26 cellular contexts compared by ENCODE assay signal in genomic region chr2:147614491-147614890, GRCh38.
DNase-seq lines count a peak whose midpoint lies in the region; ATAC-seq, FAIRE-seq and TF ChIP-seq lines count a peak whose summit lies in the region.
"Had no signal": no experiment of that assay in that cellular context is flagged by ENCODE, and none has a peak within 500 bp of the region (broad histone marks: within the 10 kb centered on the region; RNA-seq: fewer than 3 reads in every experiment).

No MANE protein-coding gene starts in this region.

- H3K4me3 ChIP-seq in GM23338 (no peak overlapping the region), colonic mucosa (no peak overlapping the region), neuron (ENCODE audit: low read length) (no peak overlapping the region), small intestine (ENCODE audit: low read depth in 1 of 2, low read length in 2 of 2) (no peak overlapping the region), HepG2 (replicated peaks in 1 of 3; ENCODE audit: insufficient read depth in 1 of 3, low read depth in 2 of 3, low read length in 3 of 3) (no peak overlapping the region), breast epithelium (no peak overlapping the region), upper lobe of right lung (no peak overlapping the region)
- H3K4me3 ChIP-seq: BLaER1 treated with 17β-estradiol and CSF1 and Interleukin-3, amounts not matched to agents 10 nM and 100 nM; GM12878; HAP-1 had no signal

- WGBS in small intestine, 3 donors = 13 to 40% (median 34%) methylated on average over 3 of the region's 3 CpGs
- WGBS in HepG2 (ENCODE audit: low lambda C conversion rate) = 3% methylated on average over 3 of the region's 3 CpGs

- H3K9me3 ChIP-seq in colonic mucosa (no peaks in the 10 kb centered on the region), neuron (ENCODE audit: low read length) (no peaks in the 10 kb centered on the region), small intestine (ENCODE audit: control insufficient read depth, low read depth) (no peaks in the 10 kb centered on the region), HepG2 (ENCODE audit: low read length) (no peaks in the 10 kb centered on the region), breast epithelium (no peaks in the 10 kb centered on the region), upper lobe of right lung (no peaks in the 10 kb centered on the region)
- H3K9me3 ChIP-seq: BE2C; BLaER1 treated with 17β-estradiol and CSF1 and Interleukin-3, amounts not matched to agents 10 nM and 100 nM; HAP-1 had no signal

- no peak for TF ChIP-seq POLR2A in HepG2 (IDR thresholded peaks at IDR 0.05; ENCODE audit: insufficient read depth in 1 of 2, low read depth in 2 of 2, low read length in 2 of 2)
- TF ChIP-seq POLR2A in breast epithelium (IDR thresholded peaks at IDR 0.05) = no peak

- H3K27ac Mint-ChIP-seq in GM23338 = no peak overlapping the region
- no peak overlapping the region for H3K27ac Mint-ChIP-seq in natural killer cell treated with Interleukin-12 subunit alpha and Interleukin-12 subunit beta and Interleukin-15 and Interleukin-18, amount 100 ng/mL, for 72 hours
- H3K27ac Mint-ChIP-seq: CD14-positive monocyte; CD4-positive, alpha-beta T cell; HFFc6 had no signal

- H3K27ac ChIP-seq in GM23338 (ENCODE audit: low read depth) = no peak overlapping the region
- no peak overlapping the region for H3K27ac ChIP-seq in colonic mucosa
- no peak overlapping the region for H3K27ac ChIP-seq in small intestine (ENCODE audit: low read depth in 1 of 2, low read length in 1 of 2)
- no peak overlapping the region for H3K27ac ChIP-seq in HepG2 (ENCODE audit: extremely low read length, insufficient read depth, low read length)
- no peak overlapping the region for H3K27ac ChIP-seq in breast epithelium
- H3K27ac ChIP-seq in upper lobe of right lung = no peak overlapping the region
- H3K27ac ChIP-seq: 22Rv1; BLaER1 treated with 17β-estradiol and CSF1 and Interleukin-3, amounts not matched to agents 10 nM and 100 nM had no signal

- H3K79me2 ChIP-seq in GM23338 (replicated peaks; ENCODE audit: insufficient read depth) (no peaks in the 10 kb centered on the region), HepG2 (ENCODE audit: insufficient read depth, low read length) (no peaks in the 10 kb centered on the region)

- no peaks in the 10 kb centered on the region; the same call in 1 of the 2 replicates for H4K20me1 ChIP-seq in GM23338 (replicated peaks; ENCODE audit: insufficient read depth)
- no peaks in the 10 kb centered on the region for H4K20me1 ChIP-seq in HepG2 (ENCODE audit: insufficient read depth, low read length)
- H4K20me1 ChIP-seq: BLaER1 treated with 17β-estradiol and CSF1 and Interleukin-3, amounts not matched to agents 10 nM and 100 nM had no signal

- H2AFZ ChIP-seq in GM23338 (peak overlapping the region; percentile 40; the same call in 1 of the 2 replicates), neuron (ENCODE audit: low read depth, low read length) (peak overlapping the region; percentile 37), HepG2 (ENCODE audit: low read length) (no peak overlapping the region)

- no peak for TF ChIP-seq EP300 in HepG2 (IDR thresholded peaks at IDR 0.05; ENCODE audit: low read depth in 2 of 2, low read length in 2 of 2)
- TF ChIP-seq EP300 in HepG2 (CRISPR knock-in tag; IDR thresholded peaks at IDR 0.05; ENCODE audit: borderline replicate concordance) = no peak

- no peak for DNase-seq in GM23338 (ENCODE audit: low spot score)
- peak; percentile 65 for DNase-seq in colonic mucosa
- DNase-seq in small intestine = peak; percentile 85
- DNase-seq in HepG2 (ENCODE audit: low spot score) = no peak
- DNase-seq in natural killer cell treated with Interleukin-12 subunit alpha and Interleukin-12 subunit beta and Interleukin-15 and Interleukin-18, amount 100 ng/mL, for 72 hours (ENCODE audit: low spot score) = no peak
- no peak for DNase-seq in breast epithelium (ENCODE audit: low spot score in 2 of 2)
- no peak for DNase-seq in upper lobe of right lung
- DNase-seq: AML-193; BE2C; CD4-positive, alpha-beta T cell; CD8-positive, alpha-beta memory T cell; DMS 273 treated with DMSO at 0.1 percent for 48 hours; DMS79; EL; GDM1; GOT3; HFFc6 had no signal

- CTCF ChIA-PET in HepG2 (lab: Yijun Ruan, JAX; ENCODE audit: low intra/inter-chr PET ratio, low total read pairs) = no interaction called here

- H3K27me3 Mint-ChIP-seq in GM23338 (ENCODE audit: insufficient read depth, low read depth, poor library complexity) = no peaks in the 10 kb centered on the region
- peaks cover 0 to 7% of the 10 kb centered on the region in 2 donors for H3K27me3 Mint-ChIP-seq in natural killer cell treated with Interleukin-12 subunit alpha and Interleukin-12 subunit beta and Interleukin-15 and Interleukin-18, amount 100 ng/mL, for 72 hours
- H3K27me3 Mint-ChIP-seq: CD4-positive, alpha-beta T cell had no signal

- H3K27me3 ChIP-seq in GM23338 (ENCODE audit: insufficient read depth) (no peaks in the 10 kb centered on the region), colonic mucosa (no peaks in the 10 kb centered on the region), neuron (ENCODE audit: insufficient read depth, low read length) (no peaks in the 10 kb centered on the region), small intestine (ENCODE audit: control insufficient read depth in 2 of 2, insufficient read depth in 2 of 2, low read length in 2 of 2) (no peaks in the 10 kb centered on the region), HepG2 (ENCODE audit: control insufficient read depth in 1 of 2, insufficient read depth in 2 of 2, low read length in 2 of 2) (no peaks in the 10 kb centered on the region), breast epithelium (no peaks in the 10 kb centered on the region), upper lobe of right lung (no peaks in the 10 kb centered on the region)
- H3K27me3 ChIP-seq: BE2C; BLaER1 treated with 17β-estradiol and CSF1 and Interleukin-3, amounts not matched to agents 10 nM and 100 nM had no signal

- no peak overlapping the region for H3K4me3 Mint-ChIP-seq in GM23338
- H3K4me3 Mint-ChIP-seq in natural killer cell treated with Interleukin-12 subunit alpha and Interleukin-12 subunit beta and Interleukin-15 and Interleukin-18, amount 100 ng/mL, for 72 hours = no peak overlapping the region
- H3K4me3 Mint-ChIP-seq: CD14-positive monocyte; CD4-positive, alpha-beta T cell; HFFc6 had no signal

- no peaks in the 10 kb centered on the region for H3K36me3 Mint-ChIP-seq in GM23338 (ENCODE audit: low read depth)
- H3K36me3 Mint-ChIP-seq in natural killer cell treated with Interleukin-12 subunit alpha and Interleukin-12 subunit beta and Interleukin-15 and Interleukin-18, amount 100 ng/mL, for 72 hours = no peaks in the 10 kb centered on the region
- H3K36me3 Mint-ChIP-seq: CD8-positive, alpha-beta memory T cell had no signal

- POLR2A ChIA-PET in HepG2 (lab: Yijun Ruan, JAX) = no interaction called here

- H3K9me2 ChIP-seq in GM23338 (ENCODE audit: insufficient read depth) = no peaks in the 10 kb centered on the region

- H3K36me3 ChIP-seq in GM23338 (ENCODE audit: insufficient read depth) = no peaks in the 10 kb centered on the region
- no peaks in the 10 kb centered on the region for H3K36me3 ChIP-seq in colonic mucosa
- H3K36me3 ChIP-seq in neuron (ENCODE audit: insufficient read depth, low read length) = no peaks in the 10 kb centered on the region
- no peaks in the 10 kb centered on the region for H3K36me3 ChIP-seq in small intestine (ENCODE audit: control insufficient read depth in 2 of 2, insufficient read depth in 2 of 2, low read length in 2 of 2)
- no peaks in the 10 kb centered on the region for H3K36me3 ChIP-seq in HepG2 (replicated peaks in 1 of 2; ENCODE audit: control insufficient read depth in 1 of 2, insufficient read depth in 2 of 2, low read length in 2 of 2)
- no peaks in the 10 kb centered on the region for H3K36me3 ChIP-seq in breast epithelium
- H3K36me3 ChIP-seq in upper lobe of right lung = no peaks in the 10 kb centered on the region
- H3K36me3 ChIP-seq: BE2C; BLaER1 treated with 17β-estradiol and CSF1 and Interleukin-3, amounts not matched to agents 10 nM and 100 nM; HAP-1 had no signal

- H3K4me2 ChIP-seq in GM23338 = no peak overlapping the region
- H3K4me2 ChIP-seq in HepG2 (ENCODE audit: low read depth, low read length) = no peak overlapping the region
- H3K4me2 ChIP-seq: BLaER1 treated with 17β-estradiol and CSF1 and Interleukin-3, amounts not matched to agents 10 nM and 100 nM had no signal

- no peak for TF ChIP-seq RAD21 in HepG2 (CRISPR knock-in tag; IDR thresholded peaks at IDR 0.05)

- no TSS peak for BruUV-seq in HepG2 (replicated peaks; lab: Mats Ljungman, UMichigan)

- no peak for FAIRE-seq in small intestine (lab: Jason Lieb, UNC)
- FAIRE-seq in HepG2 (lab: Jason Lieb, UNC) = no peak
- FAIRE-seq: A204.1, D721Med, GM12878, H54 had no signal

- in situ Hi-C loops in HepG2 (cut with HindIII; ENCODE audit: extremely low pct_ligation_motif_present, low pct_unique_long_range_greater_than_20kb) = loop anchor here (25.0 kb wide), 1 partner anchor 298 kb away; no protein-coding TSS in a partner anchor

- H3K4me1 Mint-ChIP-seq in GM23338 = peaks cover 24% of the 10 kb centered on the region
- H3K4me1 Mint-ChIP-seq in natural killer cell treated with Interleukin-12 subunit alpha and Interleukin-12 subunit beta and Interleukin-15 and Interleukin-18, amount 100 ng/mL, for 72 hours (ENCODE audit: low read depth in 2 of 2) = no peaks in the 10 kb centered on the region
- H3K4me1 Mint-ChIP-seq: CD8-positive, alpha-beta memory T cell had no signal

- no peaks in the 10 kb centered on the region for H3F3A ChIP-seq in GM23338 (replicated peaks; ENCODE audit: low read depth)

- intact Hi-C loops in colonic mucosa (cut with DNase I) = no loop called here
- intact Hi-C loops in HepG2 (cut with micrococcal nuclease; ENCODE audit: unreplicated experiment) = no loop called here
- intact Hi-C loops in breast epithelium (cut with DNase I; ENCODE audit: low total_unique reads) = no loop called here
- intact Hi-C loops in upper lobe of right lung (cut with DNase I) = no loop called here

- H3K9me3 Mint-ChIP-seq in GM23338 = no peaks in the 10 kb centered on the region
- no peaks in the 10 kb centered on the region for H3K9me3 Mint-ChIP-seq in natural killer cell treated with Interleukin-12 subunit alpha and Interleukin-12 subunit beta and Interleukin-15 and Interleukin-18, amount 100 ng/mL, for 72 hours
- H3K9me3 Mint-ChIP-seq: CD4-positive, alpha-beta T cell; CD8-positive, alpha-beta memory T cell had no signal

- ATAC-seq in GM23338 = no peak
- no peak for ATAC-seq in HepG2
- no peak for ATAC-seq in natural killer cell treated with Interleukin-12 subunit alpha and Interleukin-12 subunit beta and Interleukin-15 and Interleukin-18, amount 100 ng/mL, for 72 hours
- no peak for ATAC-seq in upper lobe of right lung
- ATAC-seq: GM12878 had no signal

- no peak for TF ChIP-seq CTCF in GM23338 (conservative IDR thresholded peaks at IDR 0.05; ENCODE audit: low read depth in 2 of 2)
- no peak for TF ChIP-seq CTCF in colonic mucosa (IDR thresholded peaks at IDR 0.05)
- TF ChIP-seq CTCF in HepG2 (CRISPR knock-in tag; IDR thresholded peaks at IDR 0.05) = no peak
- TF ChIP-seq CTCF in breast epithelium (IDR thresholded peaks at IDR 0.05) = no peak
- no peak for TF ChIP-seq CTCF in upper lobe of right lung (IDR thresholded peaks at IDR 0.05)

- H3K4me1 ChIP-seq in GM23338 (ENCODE audit: insufficient read depth) (0 out of 2 replicates have a peak, but pooled peaks cover 8% of the 10 kb centered on the region), colonic mucosa (no peaks in the 10 kb centered on the region), neuron (ENCODE audit: insufficient read depth, low read length) (peaks cover 24% of the 10 kb centered on the region), small intestine (ENCODE audit: control insufficient read depth in 2 of 2, insufficient read depth in 1 of 2, low read depth in 1 of 2, low read length in 1 of 2) (no peaks in the 10 kb centered on the region), HepG2 (ENCODE audit: insufficient read depth, low read length) (no peaks in the 10 kb centered on the region), breast epithelium (no peaks in the 10 kb centered on the region), upper lobe of right lung (no peaks in the 10 kb centered on the region)
- H3K4me1 ChIP-seq: BE2C, HAP-1 had no signal

- H3K9ac ChIP-seq in colonic mucosa (ENCODE audit: low read depth in 2 of 2, low read length in 2 of 2) (no peak overlapping the region), HepG2 (ENCODE audit: insufficient read depth, low read depth, low read length) (no peak overlapping the region)
- H3K9ac ChIP-seq: BLaER1 treated with 17β-estradiol and CSF1 and Interleukin-3, amounts not matched to agents 10 nM and 100 nM had no signal

Comparison
In these comparisons a context has a peak if more than half of its experiments do, and no peak if none do; other contexts are left out.
1. DNase-seq: peak in colonic mucosa (single experiment) and small intestine (single experiment); none in GM23338 (single experiment), HepG2 (single experiment), natural killer cell treated with Interleukin-12 subunit alpha and Interleukin-12 subunit beta and Interleukin-15 and Interleukin-18, amount 100 ng/mL, for 72 hours (single experiment), breast epithelium (0 of 2) and upper lobe of right lung (single experiment).